In genomic region chr14:76828339-76829015, GRCh38 we compare ENCODE assay signal across 15 cellular contexts. TPM values are rescaled to one million over a fixed set of nuclear protein-coding genes. Genes with fewer than 3 reads are reported as not detected.
DNase-seq lines count a peak whose midpoint lies in the region; ATAC-seq and TF ChIP-seq lines count a peak whose summit lies in the region.
"Had no signal": no experiment of that assay in that cellular context is flagged by ENCODE, and none has a peak within 500 bp of the region (broad histone marks: within the 10 kb centered on the region; RNA-seq: fewer than 3 reads in every experiment).

No MANE protein-coding gene starts in this region.

- H3K36me3 Mint-ChIP-seq in activated CD4-positive, alpha-beta memory T cell treated with anti-CD3 and anti-CD28 coated beads for 36 hours: no peaks in the 10 kb centered on the region

- no peak overlapping the region for H2AK5ac ChIP-seq in mesenchymal stem cell (ENCODE audit: low read length, severe bottlenecking)

- intact Hi-C loops in activated CD4-positive, alpha-beta memory T cell treated with anti-CD3 and anti-CD28 coated beads for 36 hours (cut with micrococcal nuclease): no loop called here

- H2BK12ac ChIP-seq in mesenchymal stem cell (ENCODE audit: low read length in 2 of 2): no peak overlapping the region

- H3K4ac ChIP-seq in mesenchymal stem cell (ENCODE audit: low read depth in 1 of 2, low read length in 2 of 2): no peak overlapping the region

- no peak overlapping the region for H3K23ac ChIP-seq in mesenchymal stem cell (ENCODE audit: low read length in 2 of 2)

- H3K27ac ChIP-seq in HUES48 (ENCODE audit: low read depth, low read length): peak overlapping the region; percentile 5
- H3K27ac ChIP-seq in coronary artery: peak overlapping the region; percentile 41 to 61
- H3K27ac ChIP-seq in mesenchymal stem cell (ENCODE audit: low read length, poor library complexity, severe bottlenecking): no peak overlapping the region
- H3K27ac ChIP-seq: brain microvascular endothelial cell, foreskin keratinocyte, right lobe of liver, SJSA1 had no signal

- H3K27ac Mint-ChIP-seq in activated CD4-positive, alpha-beta memory T cell treated with anti-CD3 and anti-CD28 coated beads for 36 hours: no peak overlapping the region

- H2BK5ac ChIP-seq in mesenchymal stem cell (ENCODE audit: low read depth, low read length, poor library complexity, severe bottlenecking): no peak overlapping the region

- H3K4me2 ChIP-seq in mesenchymal stem cell (ENCODE audit: low read length, poor library complexity, severe bottlenecking): no peak overlapping the region

- DNase-seq in coronary artery (ENCODE audit: low spot score): no peak
- no peak for DNase-seq in mesenchymal stem cell
- DNase-seq in superior temporal gyrus (ENCODE audit: extremely low spot score): peak; percentile 35
- DNase-seq in activated CD4-positive, alpha-beta memory T cell treated with anti-CD3 and anti-CD28 coated beads for 36 hours: no peak
- DNase-seq in OCI-M2 (lab: John Stamatoyannopoulos, UW; ENCODE audit: unreplicated experiment): no peak
- no peak for DNase-seq in foreskin melanocyte
- DNase-seq: activated T-cell treated with anti-CD3 and anti-CD28 coated beads, Interleukin-2, amount 50 U/mL, for 48 hours; brain microvascular endothelial cell; foreskin keratinocyte; NCI-H69; right lobe of liver had no signal

- H3K36me3 ChIP-seq in HUES48 (ENCODE audit: control insufficient read depth, insufficient read depth, low read length): no peaks in the 10 kb centered on the region
- H3K36me3 ChIP-seq in mesenchymal stem cell (ENCODE audit: control insufficient read depth in 1 of 2, insufficient read depth in 2 of 2, low read depth in 1 of 2, low read length in 2 of 2): no peaks in the 10 kb centered on the region
- H3K36me3 ChIP-seq: brain microvascular endothelial cell, right lobe of liver, SJSA1 had no signal

- H3K18ac ChIP-seq in mesenchymal stem cell (ENCODE audit: low read depth in 1 of 2, low read length in 2 of 2): no peak overlapping the region

- H3K14ac ChIP-seq in mesenchymal stem cell (ENCODE audit: low read length in 2 of 2): no peak overlapping the region

- ATAC-seq in HG02981 (IDR thresholded peaks at IDR 0.05; ENCODE audit: unreplicated experiment): no peak
- ATAC-seq: foreskin keratinocyte, right lobe of liver had no signal

- no peak overlapping the region for H2BK15ac ChIP-seq in mesenchymal stem cell (ENCODE audit: low read depth, poor library complexity, severe bottlenecking)

- no peak overlapping the region for H3K4me3 Mint-ChIP-seq in activated CD4-positive, alpha-beta memory T cell treated with anti-CD3 and anti-CD28 coated beads for 36 hours

- no peak overlapping the region for H2AFZ ChIP-seq in mesenchymal stem cell (ENCODE audit: low read depth, low read length)

- H3K9ac ChIP-seq in HUES48 (ENCODE audit: low read depth, low read length): no peak overlapping the region
- peak overlapping the region; percentile 82 for H3K9ac ChIP-seq in mesenchymal stem cell (ENCODE audit: low read length)

- H3K27me3 Mint-ChIP-seq in activated CD4-positive, alpha-beta memory T cell treated with anti-CD3 and anti-CD28 coated beads for 36 hours: no peaks in the 10 kb centered on the region

- WGBS in mesenchymal stem cell: 78% methylated on average over 17 of the region's 17 CpGs

- H3K9me3 ChIP-seq in HUES48 (ENCODE audit: control insufficient read depth, insufficient read depth, low read length) (no peaks in the 10 kb centered on the region), mesenchymal stem cell (ENCODE audit: control insufficient read depth, low read length) (no peaks in the 10 kb centered on the region)
- H3K9me3 ChIP-seq: right lobe of liver, SJSA1 had no signal

- H3K79me1 ChIP-seq in mesenchymal stem cell (replicated peaks; ENCODE audit: low read length, poor library complexity, severe bottlenecking): no peaks in the 10 kb centered on the region

- no peaks in the 10 kb centered on the region for H3K4me1 Mint-ChIP-seq in activated CD4-positive, alpha-beta memory T cell treated with anti-CD3 and anti-CD28 coated beads for 36 hours (ENCODE audit: low read depth)

- no peak overlapping the region for H2BK120ac ChIP-seq in mesenchymal stem cell (ENCODE audit: low read depth, low read length)

- no peak overlapping the region for H4K91ac ChIP-seq in mesenchymal stem cell (ENCODE audit: low read length)

- H3K4me3 ChIP-seq in HUES48 (ENCODE audit: low read depth, low read length): no peak overlapping the region
- H3K4me3 ChIP-seq in coronary artery: peak overlapping the region; percentile 66
- H3K4me3 ChIP-seq in mesenchymal stem cell (ENCODE audit: insufficient read depth in 1 of 2, low read depth in 1 of 2, low read length in 2 of 2): peak overlapping the region in 1 of 2 experiments; percentile 77
- H3K4me3 ChIP-seq: right lobe of liver, SJSA1 had no signal

- POLR2A ChIA-PET in activated CD4-positive, alpha-beta memory T cell treated with anti-CD3 and anti-CD28 coated beads for 36 hours (lab: Charles Lee): no interaction called here

- H3K9me3 Mint-ChIP-seq in activated CD4-positive, alpha-beta memory T cell treated with anti-CD3 and anti-CD28 coated beads for 36 hours: no peaks in the 10 kb centered on the region

- TF ChIP-seq CTCF in coronary artery (IDR thresholded peaks at IDR 0.05): no peak

- H3K4me1 ChIP-seq in HUES48 (ENCODE audit: control insufficient read depth, insufficient read depth, low read length) (peaks cover 21% of the 10 kb centered on the region), mesenchymal stem cell (ENCODE audit: control insufficient read depth, insufficient read depth, low read depth, low read length) (no peaks in the 10 kb centered on the region)
- H3K4me1 ChIP-seq: foreskin keratinocyte, SJSA1 had no signal

- H4K8ac ChIP-seq in mesenchymal stem cell (ENCODE audit: low read length): no peak overlapping the region

- CTCF ChIA-PET in activated CD4-positive, alpha-beta memory T cell treated with anti-CD3 and anti-CD28 coated beads for 36 hours (lab: Charles Lee): interaction anchor here (0.6 to 0.8 kb wide), 2 partner anchors 84 to 119 kb away, joined by 3 read pairs; no protein-coding TSS in a partner anchor

- no peaks in the 10 kb centered on the region; the same call in 1 of the 2 replicates for H3K27me3 ChIP-seq in HUES48 (ENCODE audit: control insufficient read depth, insufficient read depth, low read length)
- peaks cover 0 to 46% of the 10 kb centered on the region in 2 experiments for H3K27me3 ChIP-seq in mesenchymal stem cell (ENCODE audit: control insufficient read depth in 1 of 2, insufficient read depth in 1 of 2, low read length in 2 of 2)
- H3K27me3 ChIP-seq: brain microvascular endothelial cell, right lobe of liver, SJSA1 had no signal

RNA-seq across cellular contexts. Expression of gene LRRC74A, which starts 2.3 kb away (rescaled TPM):
- not detected for polyA plus RNA-seq in mesenchymal stem cell (2013, experiment 1 of 2)
- polyA plus RNA-seq in mesenchymal stem cell (2013, experiment 2 of 2): not detected
- not detected for total RNA-seq in activated CD4-positive, alpha-beta memory T cell treated with anti-CD3 and anti-CD28 coated beads for 36 hours
- total RNA-seq: foreskin keratinocyte, lower leg skin, right lobe of liver, SJSA1 had no signal
- polyA plus RNA-seq: foreskin keratinocyte had no signal

RNA-seq across cellular contexts. Expression of gene ANGEL1, which starts 15.8 kb away (rescaled TPM):
- polyA plus RNA-seq in mesenchymal stem cell (2013, experiment 1 of 2): 6.7 TPM
- 6.5 TPM for polyA plus RNA-seq in mesenchymal stem cell (2013, experiment 2 of 2)
- total RNA-seq in activated CD4-positive, alpha-beta memory T cell treated with anti-CD3 and anti-CD28 coated beads for 36 hours: 10 to 100 TPM; 14.6 to 15.9 TPM
